In genomic region chr5:7869474-7870136, GRCh38 we compare ENCODE assay signal across 8 cellular contexts. TPM values are rescaled to one million over a fixed set of nuclear protein-coding genes. Genes with fewer than 3 reads are reported as not detected.
DNase-seq lines count a peak whose midpoint lies in the region; TF ChIP-seq lines count a peak whose summit lies in the region.
"Had no signal": no experiment of that assay in that cellular context is flagged by ENCODE, and none has a peak within 500 bp of the region (broad histone marks: within the 10 kb centered on the region; RNA-seq: fewer than 3 reads in every experiment).

No MANE protein-coding gene starts in this region.

- peak overlapping the region; percentile 77 for H3K27ac ChIP-seq in GM23248
- peak overlapping the region; percentile 92 for H3K27ac ChIP-seq in MM.1S (ENCODE audit: low read length)

- in situ Hi-C loops in GM13977 (cut with MboI; ENCODE audit: low pct_unique_long_range_greater_than_20kb, low sequenced_read_pairs, unreplicated experiment) (no loop called here), GM23248 (cut with MboI) (no loop called here)

- H3K27ac Mint-ChIP-seq in activated naive CD8-positive, alpha-beta T cell treated with anti-CD3 and anti-CD28 coated beads for 36 hours, result peak overlapping the region; percentile 90

- DNase-seq in GM13977 (ENCODE audit: low spot score), result peak; percentile 31
- peak; percentile 69 for DNase-seq in GM23248
- peak; percentile 74 for DNase-seq in MM.1S
- peak; percentile 49 for DNase-seq in activated naive CD8-positive, alpha-beta T cell treated with anti-CD3 and anti-CD28 coated beads for 36 hours
- DNase-seq in stimulated activated CD4-positive, alpha-beta T cell treated with anti-CD3 and anti-CD28 coated beads, Interleukin-15, amount 100 ng/mL, for 24 hours, result peak; percentile 56
- no peak for DNase-seq in H4 (ENCODE audit: low spot score)

- H3K9me3 ChIP-seq in GM23248 (ENCODE audit: low read depth), result no peaks in the 10 kb centered on the region
- H3K9me3 ChIP-seq in MM.1S (replicated peaks; ENCODE audit: insufficient read depth, low read length), result no peaks in the 10 kb centered on the region
- H3K9me3 ChIP-seq in iPS-15b (ENCODE audit: control insufficient read depth, insufficient read depth, low read length), result no peaks in the 10 kb centered on the region

- no peaks in the 10 kb centered on the region for H3F3A ChIP-seq in GM23248 (ENCODE audit: insufficient read depth)
- H3F3A ChIP-seq in MM.1S (ENCODE audit: insufficient read depth, low read length), result peaks cover 48% of the 10 kb centered on the region

- H3K4me3 ChIP-seq in GM23248, result peak overlapping the region; percentile 96
- H3K4me3 ChIP-seq in MM.1S (ENCODE audit: low read length), result peak overlapping the region; percentile 92
- peak overlapping the region; percentile 88 for H3K4me3 ChIP-seq in iPS-15b (ENCODE audit: low read depth, low read length)

- no peaks in the 10 kb centered on the region for H3K9me3 Mint-ChIP-seq in activated naive CD8-positive, alpha-beta T cell treated with anti-CD3 and anti-CD28 coated beads for 36 hours

- H3K4me2 ChIP-seq in GM23248 (ENCODE audit: unreplicated experiment), result peak overlapping the region; percentile 100
- peak overlapping the region; percentile 88 for H3K4me2 ChIP-seq in MM.1S (ENCODE audit: low read depth, low read length)

- H4K20me1 ChIP-seq in GM23248 (ENCODE audit: insufficient read depth) (no peaks in the 10 kb centered on the region), MM.1S (ENCODE audit: insufficient read depth, low read length) (peaks cover 8% of the 10 kb centered on the region)

- H3K36me3 Mint-ChIP-seq in activated naive CD8-positive, alpha-beta T cell treated with anti-CD3 and anti-CD28 coated beads for 36 hours, result peaks cover 55% of the 10 kb centered on the region

- H3K27me3 Mint-ChIP-seq in activated naive CD8-positive, alpha-beta T cell treated with anti-CD3 and anti-CD28 coated beads for 36 hours, result no peaks in the 10 kb centered on the region

- H3K4me1 ChIP-seq in GM23248 (ENCODE audit: insufficient read depth), result peaks cover 20% of the 10 kb centered on the region
- peaks cover 34% of the 10 kb centered on the region for H3K4me1 ChIP-seq in MM.1S (ENCODE audit: low read length)
- H3K4me1 ChIP-seq in iPS-15b (ENCODE audit: control insufficient read depth, insufficient read depth, low read length), result no peaks in the 10 kb centered on the region

- TF ChIP-seq CTCF in GM13977 (IDR thresholded peaks at IDR 0.05; ENCODE audit: extremely low read depth, insufficient read depth, missing control alignments) (no peak), MM.1S (IDR thresholded peaks at IDR 0.05; ENCODE audit: low read length) (no peak)

- H3K79me2 ChIP-seq in GM23248 (ENCODE audit: insufficient read depth), result peaks cover 85% of the 10 kb centered on the region
- peaks cover 83% of the 10 kb centered on the region for H3K79me2 ChIP-seq in MM.1S (ENCODE audit: low read length)

- H3K4me3 Mint-ChIP-seq in activated naive CD8-positive, alpha-beta T cell treated with anti-CD3 and anti-CD28 coated beads for 36 hours, result peak overlapping the region; percentile 85

- 2% methylated on average over 38 to 41 of the region's 41 CpGs for WGBS in GM23248 (ENCODE audit: low coverage in 1 of 2, low lambda C conversion rate in 2 of 2, missing lambda C conversion rate in 2 of 2), 2 experiments

- H3K27me3 ChIP-seq in GM23248 (replicated peaks; ENCODE audit: insufficient read depth), result no peaks in the 10 kb centered on the region
- no peaks in the 10 kb centered on the region for H3K27me3 ChIP-seq in MM.1S (replicated peaks; ENCODE audit: insufficient read depth, low read length)
- H3K27me3 ChIP-seq in iPS-15b (ENCODE audit: control insufficient read depth, insufficient read depth, low read length), result no peaks in the 10 kb centered on the region

- H2AFZ ChIP-seq in GM23248, result peak overlapping the region; percentile 98
- H2AFZ ChIP-seq in MM.1S (ENCODE audit: low read length), result peak overlapping the region; percentile 40

- H3K9me2 ChIP-seq in GM23248 (ENCODE audit: insufficient read depth) (no peaks in the 10 kb centered on the region), MM.1S (replicated peaks; ENCODE audit: insufficient read depth, low read length) (no peaks in the 10 kb centered on the region)

- peaks cover 72% of the 10 kb centered on the region for H3K4me1 Mint-ChIP-seq in activated naive CD8-positive, alpha-beta T cell treated with anti-CD3 and anti-CD28 coated beads for 36 hours

- peaks cover 8% of the 10 kb centered on the region for H3K36me3 ChIP-seq in GM23248 (ENCODE audit: low read depth)
- peaks cover 4% of the 10 kb centered on the region; the same call in 1 of the 2 replicates for H3K36me3 ChIP-seq in MM.1S (replicated peaks; ENCODE audit: insufficient read depth, low read length)
- H3K36me3 ChIP-seq in iPS-15b (ENCODE audit: control insufficient read depth, insufficient read depth, low read length), result peaks cover 4% of the 10 kb centered on the region

- H3K9ac ChIP-seq in GM23248, result peak overlapping the region; percentile 97
- H3K9ac ChIP-seq in MM.1S (ENCODE audit: low read length), result peak overlapping the region; percentile 98
- peak overlapping the region; percentile 49 for H3K9ac ChIP-seq in iPS-15b (ENCODE audit: low read depth, low read length)

RNA-seq across cellular contexts. Expression of gene MTRR, which starts 0.7 kb away (rescaled TPM):
- 29.3 and 44.0 TPM in 2 replicates for total RNA-seq in GM23248 (2014; rRNA removed; shearing (Covaris generic))
- 27.4 and 27.6 TPM in 2 replicates for polyA plus RNA-seq in GM23248 (2016; fragmentation: Nextera tagmentation; extraction: Ambion mirVana)
- 10 to 100 TPM; 54.1 to 67.2 TPM for total RNA-seq in activated naive CD8-positive, alpha-beta T cell treated with anti-CD3 and anti-CD28 coated beads for 36 hours
- 29.7 and 37.4 TPM in 2 replicates for total RNA-seq in H4 (2014; rRNA removed; shearing (Covaris generic))

RNA-seq across cellular contexts. Expression of gene FASTKD3, which starts 0.8 kb away (rescaled TPM):
- 9.3 and 23.9 TPM in 2 replicates for total RNA-seq in GM23248 (2014; rRNA removed; shearing (Covaris generic))
- 9.1 and 10.6 TPM in 2 replicates for polyA plus RNA-seq in GM23248 (2016; fragmentation: Nextera tagmentation; extraction: Ambion mirVana)
- 10 to 100 TPM; 23.3 to 23.6 TPM for total RNA-seq in activated naive CD8-positive, alpha-beta T cell treated with anti-CD3 and anti-CD28 coated beads for 36 hours
- total RNA-seq in H4 (2014; rRNA removed; shearing (Covaris generic)), result 34.4 and 41.9 TPM in 2 replicates

RNA-seq across cellular contexts. Expression of gene CFAP90, which starts 18.7 kb away (rescaled TPM):
- total RNA-seq in GM23248 (2014; rRNA removed; shearing (Covaris generic)), result 0.32 TPM in 1 of 2 replicates, not detected in the other
- 0.10 and 0.19 TPM in 2 replicates for polyA plus RNA-seq in GM23248 (2016; fragmentation: Nextera tagmentation; extraction: Ambion mirVana)
- not detected for total RNA-seq in activated naive CD8-positive, alpha-beta T cell treated with anti-CD3 and anti-CD28 coated beads for 36 hours
- not detected in 2 replicates for total RNA-seq in H4 (2014; rRNA removed; shearing (Covaris generic))
- total RNA-seq: dermis microvascular lymphatic vessel endothelial cell had no signal
